ENCODE assay signal across 7 cellular contexts in genomic region chr6:33918175-33918695, GRCh38.
"Had no signal": no experiment of that assay in that cellular context is flagged by ENCODE, and none has a peak within 500 bp of the region (broad histone marks: within the 10 kb centered on the region; RNA-seq: fewer than 3 reads in every experiment).

No MANE protein-coding gene starts in this region.

- DNase-seq: H9, HCEC 1CT, KG1 had no signal

- ATAC-seq: GM23338 had no signal

- H3K4me2 ChIP-seq: GM23338 had no signal

- H3K4me3 ChIP-seq: GM23338 had no signal

- H2AFZ ChIP-seq: GM23338 had no signal

- FAIRE-seq: H1, H54, HTR-8/SVneo had no signal
